In genomic region chr11:43681543-43681942, GRCh38 we compare ENCODE assay signal across 8 cellular contexts. TPM values are rescaled to one million over a fixed set of nuclear protein-coding genes. Genes with fewer than 3 reads are reported as not detected.
DNase-seq lines count a peak whose midpoint lies in the region; ATAC-seq and TF ChIP-seq lines count a peak whose summit lies in the region.

No MANE protein-coding gene starts in this region.

- H2AK5ac ChIP-seq in H9 (ENCODE audit: insufficient read length, low read length): no peak overlapping the region

- no peak overlapping the region for H3K56ac ChIP-seq in H9 (ENCODE audit: insufficient read length, low read depth, low read length)

- peak overlapping the region; percentile 79 for H3K4me2 ChIP-seq in H9 (ENCODE audit: insufficient read depth, insufficient read length, low read length)

- H3K27ac ChIP-seq in H9 (ENCODE audit: insufficient read length, low read depth, low read length) (peak overlapping the region; percentile 38), sigmoid colon (peak overlapping the region; percentile 87 to 94 (median 90))

- H2BK12ac ChIP-seq in H9 (ENCODE audit: insufficient read length, low read depth, low read length): no peak overlapping the region

- no peak overlapping the region for H4K91ac ChIP-seq in H9 (ENCODE audit: insufficient read length, low read depth, low read length)

- no peak overlapping the region for H2BK15ac ChIP-seq in H9 (ENCODE audit: low read depth, low read length)

- intact Hi-C loops in sigmoid colon (cut with DNase I): loop anchor here (1.0 to 10.0 kb wide), 2 partner anchors 37 to 173 kb away; no protein-coding TSS in a partner anchor

- no CpG with 5 or more reads among the region's 8 CpGs for WGBS in H9 (ENCODE audit: extremely low coverage, insufficient read length, low lambda C conversion rate)
- WGBS in sigmoid colon, 2 donors: 4 to 13% methylated on average over 8 of the region's 8 CpGs

- H3K23ac ChIP-seq in H9 (ENCODE audit: insufficient read length, low read depth, low read length): no peak overlapping the region

- no peak overlapping the region for H3K4ac ChIP-seq in H9 (ENCODE audit: low read depth, low read length)

- H3T11ph ChIP-seq in H9 (ENCODE audit: low read length): no peak overlapping the region

- no peak overlapping the region for H4K5ac ChIP-seq in H9 (ENCODE audit: insufficient read length, low read depth, low read length)

- CTCF ChIA-PET in AG04449 (lab: Yijun Ruan, JAX): no interaction called here

- peaks cover 9% of the 10 kb centered on the region; the same call in 1 of the 2 replicates for H3K4me1 ChIP-seq in H9 (ENCODE audit: insufficient read depth, low read length)
- H3K4me1 ChIP-seq in sigmoid colon: peaks cover 0 to 17% (median 10%) of the 10 kb centered on the region in 4 donors

- H4K8ac ChIP-seq in H9 (replicated peaks; ENCODE audit: insufficient read length, low read depth, low read length): no peak overlapping the region

- no peak overlapping the region for H2BK120ac ChIP-seq in H9 (ENCODE audit: low read depth, low read length, poor library complexity, severe bottlenecking)

- ATAC-seq in GM21447 (IDR thresholded peaks at IDR 0.05; ENCODE audit: unreplicated experiment): no peak

- peaks cover 18 to 21% of the 10 kb centered on the region in 2 experiments for H3K9me3 Mint-ChIP-seq in H9

- H3K27me3 ChIP-seq in H9 (ENCODE audit: insufficient read depth, low read length): no peaks in the 10 kb centered on the region
- H3K27me3 ChIP-seq in sigmoid colon: no peaks in the 10 kb centered on the region

- H3K18ac ChIP-seq in H9 (ENCODE audit: insufficient read length, low read depth, low read length): no peak overlapping the region

- H3K79me1 ChIP-seq in H9 (ENCODE audit: insufficient read depth, low read depth, low read length, poor library complexity, severe bottlenecking): peaks cover 3% of the 10 kb centered on the region

- TF ChIP-seq POLR2A in sigmoid colon (IDR thresholded peaks at IDR 0.05): no peak

- peaks cover 40 to 44% of the 10 kb centered on the region in 2 experiments for H3K4me1 Mint-ChIP-seq in H9

- H2AFZ ChIP-seq in H9 (ENCODE audit: low read length): no peak overlapping the region

- POLR2A ChIA-PET in AG04449 (lab: Yijun Ruan, JAX): interaction anchor here (0.6 kb wide), 1 partner anchor 120 kb away, joined by 3 read pairs; no protein-coding TSS in a partner anchor

- DNase-seq in AG04449 (ENCODE audit: low read depth, low spot score): no peak
- DNase-seq in H9: no peak
- peak; percentile 60 for DNase-seq in SW480 (ENCODE audit: low spot score)
- DNase-seq in fibroblast of pulmonary artery (ENCODE audit: low read depth): peak; percentile 36
- DNase-seq in sigmoid colon: no peak
- DNase-seq in NCI-H510A (lab: John Stamatoyannopoulos, UW): no peak
- no peak for DNase-seq in mucosa of gallbladder (ENCODE audit: low spot score)

- H2BK20ac ChIP-seq in H9 (ENCODE audit: low read depth, low read length, poor library complexity, severe bottlenecking): no peak overlapping the region

- H3K9me3 ChIP-seq in H9 (ENCODE audit: control insufficient read depth, low read depth, low read length): no peaks in the 10 kb centered on the region
- no peaks in the 10 kb centered on the region for H3K9me3 ChIP-seq in sigmoid colon

- H3K79me2 ChIP-seq in H9 (ENCODE audit: insufficient read depth, low read length): peaks cover 26% of the 10 kb centered on the region; the same call in 1 of the 2 replicates

- peak overlapping the region; percentile 90 to 97 for H3K4me3 Mint-ChIP-seq in H9

- peaks cover 6% of the 10 kb centered on the region for H3K23me2 ChIP-seq in H9 (ENCODE audit: insufficient read length, low read depth, low read length, poor library complexity, severe bottlenecking)

- H3K9ac ChIP-seq in H9 (ENCODE audit: extremely low read depth, insufficient read length, low read length): peak overlapping the region; percentile 98

- peak overlapping the region; percentile 94 to 99 (median 98) for H3K27ac Mint-ChIP-seq in H9

- no peaks in the 10 kb centered on the region for H3K27me3 Mint-ChIP-seq in H9 (ENCODE audit: low read depth)

- no peak overlapping the region for H2BK5ac ChIP-seq in H9 (ENCODE audit: insufficient read length, low read length)

- no peak overlapping the region for H3K14ac ChIP-seq in H9 (ENCODE audit: insufficient read depth, low read length)

- H4K20me1 ChIP-seq in H9 (ENCODE audit: control insufficient read depth, insufficient read depth, insufficient read length): no peaks in the 10 kb centered on the region

- H3K36me3 Mint-ChIP-seq in H9 (ENCODE audit: insufficient read depth in 1 of 3, low read depth in 3 of 3): peaks cover 14 to 27% (median 26%) of the 10 kb centered on the region in 3 experiments

- TF ChIP-seq EP300 in sigmoid colon (IDR thresholded peaks at IDR 0.05): no peak

- H3K36me3 ChIP-seq in sigmoid colon: no peaks in the 10 kb centered on the region

- H3K4me3 ChIP-seq in AG04449 (ENCODE audit: low read depth, low read length): peak overlapping the region; percentile 88
- peak overlapping the region; percentile 72 for H3K4me3 ChIP-seq in fibroblast of pulmonary artery (replicated peaks; ENCODE audit: low read depth, low read length)
- H3K4me3 ChIP-seq in sigmoid colon: peak overlapping the region; percentile 52 to 94 (median 65)

- TF ChIP-seq CTCF in AG04449 (IDR thresholded peaks at IDR 0.05; ENCODE audit: insufficient read depth, low read length, missing control alignments) (no peak), H9 (conservative IDR thresholded peaks at IDR 0.05) (no peak), fibroblast of pulmonary artery (IDR thresholded peaks at IDR 0.05; ENCODE audit: low read length, missing control alignments) (no peak), sigmoid colon (IDR thresholded peaks at IDR 0.05) (no peak)

RNA-seq across cellular contexts. Expression of gene HSD17B12, which starts 1.0 kb away (rescaled TPM):
- total RNA-seq in H9 (2021) (107 and 111 TPM in 2 replicates), sigmoid colon (10 to 100 TPM; 29.6 to 40.3 (median 36.0) TPM), mucosa of gallbladder (113 TPM)
- polyA plus RNA-seq in sigmoid colon: 10 to 100 TPM; 21.6 to 53.4 (median 23.4) TPM

Comparison
In these comparisons a context has a peak if more than half of its experiments do, and no peak if none do; other contexts are left out.
1. DNase-seq: peak in SW480 (single experiment) and fibroblast of pulmonary artery (single experiment); none in AG04449 (single experiment), H9 (single experiment), sigmoid colon (single experiment), NCI-H510A (single experiment) and mucosa of gallbladder (single experiment).
2. Peak in every context shown above with its lines, with median percentiles within 50 percentile points of each other: H3K4me3 ChIP-seq.